Comparison of ENCODE assay signal across 19 cellular contexts in genomic region chr12:48781750-48782456, GRCh38. TPM values are rescaled to one million over a fixed set of nuclear protein-coding genes. Genes with fewer than 3 reads are reported as not detected.
DNase-seq lines count a peak whose midpoint lies in the region; ATAC-seq and TF ChIP-seq lines count a peak whose summit lies in the region.
"Had no signal": no experiment of that assay in that cellular context is flagged by ENCODE, and none has a peak within 500 bp of the region (broad histone marks: within the 10 kb centered on the region; RNA-seq: fewer than 3 reads in every experiment).

No MANE protein-coding gene starts in this region.

- H3K9me3 Mint-ChIP-seq in stimulated activated naive CD8-positive, alpha-beta T cell treated with anti-CD3 and anti-CD28 coated beads, Interleukin-15, amount 100 ng/mL, for 72 hours, result no peaks in the 10 kb centered on the region
- H3K9me3 Mint-ChIP-seq in chondrocyte (ENCODE audit: low read depth) (no peaks in the 10 kb centered on the region), osteocyte (ENCODE audit: unreplicated experiment) (no peaks in the 10 kb centered on the region)
- H3K9me3 Mint-ChIP-seq in activated CD8-positive, alpha-beta T cell treated with anti-CD3 and anti-CD28 coated beads, Interleukin-2, amount 10 ng/mL, durations not matched to agents 7 days and 5 days (ENCODE audit: insufficient read depth), result no peaks in the 10 kb centered on the region
- H3K9me3 Mint-ChIP-seq: activated T-cell treated with anti-CD3 and anti-CD28 coated beads, Interleukin-2, amount 50 U/mL, for 24 hours; naive thymus-derived CD4-positive, alpha-beta T cell had no signal

- TF ChIP-seq CTCF in chondrocyte (IDR thresholded peaks at IDR 0.05), result no peak
- TF ChIP-seq CTCF in osteocyte (IDR thresholded peaks at IDR 0.05), result no peak

- peak overlapping the region; percentile 30 to 32 for H3K27ac Mint-ChIP-seq in stimulated activated naive CD8-positive, alpha-beta T cell treated with anti-CD3 and anti-CD28 coated beads, Interleukin-15, amount 100 ng/mL, for 72 hours
- peak overlapping the region; percentile 47 for H3K27ac Mint-ChIP-seq in chondrocyte (ENCODE audit: unreplicated experiment)
- H3K27ac Mint-ChIP-seq in osteocyte (ENCODE audit: unreplicated experiment), result peak overlapping the region; percentile 98
- no peak overlapping the region for H3K27ac Mint-ChIP-seq in activated CD8-positive, alpha-beta T cell treated with anti-CD3 and anti-CD28 coated beads, Interleukin-2, amount 10 ng/mL, durations not matched to agents 7 days and 5 days
- H3K27ac Mint-ChIP-seq: activated T-cell treated with anti-CD3 and anti-CD28 coated beads, Interleukin-2, amount 50 U/mL, for 24 hours; naive thymus-derived CD4-positive, alpha-beta T cell had no signal

- H3K36me3 Mint-ChIP-seq in chondrocyte (ENCODE audit: low read depth), result peaks cover 14% of the 10 kb centered on the region
- H3K36me3 Mint-ChIP-seq in osteocyte (ENCODE audit: unreplicated experiment), result peaks cover 16% of the 10 kb centered on the region
- H3K36me3 Mint-ChIP-seq in activated CD8-positive, alpha-beta T cell treated with anti-CD3 and anti-CD28 coated beads, Interleukin-2, amount 10 ng/mL, durations not matched to agents 7 days and 5 days (ENCODE audit: low read depth), result no peaks in the 10 kb centered on the region
- H3K36me3 Mint-ChIP-seq: naive thymus-derived CD4-positive, alpha-beta T cell had no signal

- no peak for DNase-seq in stimulated activated naive CD8-positive, alpha-beta T cell treated with anti-CD3 and anti-CD28 coated beads, Interleukin-15, amount 100 ng/mL, for 72 hours
- DNase-seq in stimulated activated naive CD8-positive, alpha-beta T cell treated with anti-CD3 and anti-CD28 coated beads, Interleukin-15, Interleukin-2, amounts not matched to agents 100 U/mL and 50 U/mL, for 24 hours, result no peak
- DNase-seq in chondrocyte (ENCODE audit: low spot score) (peak; percentile 63), osteocyte (ENCODE audit: extremely low spot score, unreplicated experiment) (no peak), NCI-H446 (lab: John Stamatoyannopoulos, UW) (no peak)
- no peak for DNase-seq in stimulated activated CD4-positive, alpha-beta T cell treated with anti-CD3 and anti-CD28 coated beads, Interleukin-4, amount 100 ng/mL, for 4 hours
- DNase-seq in activated CD8-positive, alpha-beta T cell treated with anti-CD3 and anti-CD28 coated beads, Interleukin-2, amount 10 ng/mL, durations not matched to agents 7 days and 5 days, result no peak
- DNase-seq: activated CD4-positive, alpha-beta T cell treated with anti-CD3 and anti-CD28 coated beads for 4 hours; activated naive CD4-positive, alpha-beta T cell treated with Interleukin-2 at 50 U/mL for 16 hours; activated T-cell treated with anti-CD3 and anti-CD28 coated beads, Interleukin-2, amount 50 U/mL, for 24 hours; amniotic stem cell; dermis blood vessel endothelial cell; naive thymus-derived CD4-positive, alpha-beta T cell; NCI-H1694 treated with DMSO at 0.1 percent for 48 hours; NCI-H2171; NCI-H524 treated with DMSO at 0.1 percent for 48 hours; SK-N-SH; T-helper 2 cell had no signal

- POLR2A ChIA-PET in activated CD8-positive, alpha-beta T cell treated with anti-CD3 and anti-CD28 coated beads, Interleukin-2, amount 10 ng/mL, durations not matched to agents 7 days and 5 days (lab: Charles Lee), result no interaction called here

- peak; percentile 13 for ATAC-seq in stimulated activated naive CD8-positive, alpha-beta T cell treated with anti-CD3 and anti-CD28 coated beads, Interleukin-15, amount 100 ng/mL, for 72 hours
- ATAC-seq in stimulated activated naive CD8-positive, alpha-beta T cell treated with anti-CD3 and anti-CD28 coated beads, Interleukin-15, Interleukin-2, amounts not matched to agents 100 U/mL and 50 U/mL, for 24 hours, result no peak
- ATAC-seq in activated CD8-positive, alpha-beta T cell treated with anti-CD3 and anti-CD28 coated beads, Interleukin-2, amount 10 ng/mL, durations not matched to agents 7 days and 5 days, result no peak
- ATAC-seq: naive thymus-derived CD4-positive, alpha-beta T cell; sciatic nerve had no signal

- peaks cover 8% of the 10 kb centered on the region for H3K4me1 Mint-ChIP-seq in stimulated activated naive CD8-positive, alpha-beta T cell treated with anti-CD3 and anti-CD28 coated beads, Interleukin-15, amount 100 ng/mL, for 72 hours
- H3K4me1 Mint-ChIP-seq in chondrocyte (ENCODE audit: low read depth), result peaks cover 61% of the 10 kb centered on the region
- peaks cover 51% of the 10 kb centered on the region for H3K4me1 Mint-ChIP-seq in osteocyte (ENCODE audit: unreplicated experiment)
- no peaks in the 10 kb centered on the region for H3K4me1 Mint-ChIP-seq in activated CD8-positive, alpha-beta T cell treated with anti-CD3 and anti-CD28 coated beads, Interleukin-2, amount 10 ng/mL, durations not matched to agents 7 days and 5 days (ENCODE audit: low read depth)

- H3K27me3 Mint-ChIP-seq in stimulated activated naive CD8-positive, alpha-beta T cell treated with anti-CD3 and anti-CD28 coated beads, Interleukin-15, amount 100 ng/mL, for 72 hours, result peaks cover 39% of the 10 kb centered on the region
- H3K27me3 Mint-ChIP-seq in chondrocyte (ENCODE audit: low read depth) (no peaks in the 10 kb centered on the region), osteocyte (ENCODE audit: unreplicated experiment) (no peaks in the 10 kb centered on the region)
- peaks cover 22% of the 10 kb centered on the region for H3K27me3 Mint-ChIP-seq in activated CD8-positive, alpha-beta T cell treated with anti-CD3 and anti-CD28 coated beads, Interleukin-2, amount 10 ng/mL, durations not matched to agents 7 days and 5 days (ENCODE audit: low read depth)

- CTCF ChIA-PET in activated CD8-positive, alpha-beta T cell treated with anti-CD3 and anti-CD28 coated beads, Interleukin-2, amount 10 ng/mL, durations not matched to agents 7 days and 5 days (lab: Charles Lee), result no interaction called here

- no peak overlapping the region for H3K4me3 Mint-ChIP-seq in stimulated activated naive CD8-positive, alpha-beta T cell treated with anti-CD3 and anti-CD28 coated beads, Interleukin-15, amount 100 ng/mL, for 72 hours
- H3K4me3 Mint-ChIP-seq in chondrocyte (ENCODE audit: unreplicated experiment), result no peak overlapping the region
- no peak overlapping the region for H3K4me3 Mint-ChIP-seq in osteocyte (ENCODE audit: unreplicated experiment)
- H3K4me3 Mint-ChIP-seq in activated CD8-positive, alpha-beta T cell treated with anti-CD3 and anti-CD28 coated beads, Interleukin-2, amount 10 ng/mL, durations not matched to agents 7 days and 5 days, result no peak overlapping the region
- H3K4me3 Mint-ChIP-seq: activated T-cell treated with anti-CD3 and anti-CD28 coated beads, Interleukin-2, amount 50 U/mL, for 24 hours; naive thymus-derived CD4-positive, alpha-beta T cell had no signal

RNA-seq across cellular contexts. Expression of gene ADCY6, which starts 7.0 kb away (rescaled TPM):
- total RNA-seq in chondrocyte (54.9 to 57.6 TPM (median 57.2 TPM) in 3 replicates), osteocyte (71.7 and 71.9 TPM in 2 replicates)
- total RNA-seq in activated CD8-positive, alpha-beta T cell treated with anti-CD3 and anti-CD28 coated beads, Interleukin-2, amount 10 ng/mL, durations not matched to agents 7 days and 5 days, result under 1 TPM; 0.18 to 0.37 TPM

RNA-seq across cellular contexts. Expression of gene CACNB3, which starts 36.4 kb away (rescaled TPM):
- total RNA-seq in chondrocyte, result 57.5 to 72.6 TPM (median 69.5 TPM) in 3 replicates
- total RNA-seq in osteocyte, result 66.5 and 83.3 TPM in 2 replicates
- total RNA-seq in activated CD8-positive, alpha-beta T cell treated with anti-CD3 and anti-CD28 coated beads, Interleukin-2, amount 10 ng/mL, durations not matched to agents 7 days and 5 days, result 10 to 100 TPM; 10.5 to 13.1 TPM

Comparison
In these comparisons a context has a peak if more than half of its experiments do, and no peak if none do; other contexts are left out.
1. RNA of gene ADCY6, which starts 7.0 kb away (total RNA-seq): 71.7 to 71.9 TPM in osteocyte and 54.9 to 57.6 TPM in chondrocyte; 0.18 to 0.37 TPM in activated CD8-positive, alpha-beta T cell treated with anti-CD3 and anti-CD28 coated beads, Interleukin-2, amount 10 ng/mL, durations not matched to agents 7 days and 5 days; every median in the first group is over 10 times any median in the second.